Comparison of ENCODE assay signal across 18 cellular contexts in genomic region chr5:95667219-95667618, GRCh38. TPM values are rescaled to one million over a fixed set of nuclear protein-coding genes. Genes with fewer than 3 reads are reported as not detected.
DNase-seq lines count a peak whose midpoint lies in the region; FAIRE-seq and TF ChIP-seq lines count a peak whose summit lies in the region.
"Had no signal": no experiment of that assay in that cellular context is flagged by ENCODE, and none has a peak within 500 bp of the region (broad histone marks: within the 10 kb centered on the region; RNA-seq: fewer than 3 reads in every experiment).

No MANE protein-coding gene starts in this region.

- H3K36me3 ChIP-seq in SK-N-MC (ENCODE audit: insufficient read depth, low read length), result no peaks in the 10 kb centered on the region
- H3K36me3 ChIP-seq in H1 (ENCODE audit: control insufficient read depth in 2 of 4, insufficient read depth in 4 of 4, low read length in 3 of 4), result no peaks in the 10 kb centered on the region
- no peaks in the 10 kb centered on the region for H3K36me3 ChIP-seq in breast epithelium

- H3K18ac ChIP-seq in H1 (ENCODE audit: extremely low read depth, low read length), result no peak overlapping the region

- H3K9ac ChIP-seq in SK-N-MC (ENCODE audit: insufficient read length) (no peak overlapping the region), H1 (replicated peaks in 1 of 4; ENCODE audit: extremely low read depth in 1 of 4, low read depth in 3 of 4, low read length in 3 of 4) (no peak overlapping the region)

- H4K8ac ChIP-seq in H1 (ENCODE audit: extremely low read depth, insufficient read depth, low read length), result no peak overlapping the region

- H3K9me3 ChIP-seq in SK-N-MC (ENCODE audit: low read depth, low read length), result no peaks in the 10 kb centered on the region
- no peaks in the 10 kb centered on the region for H3K9me3 ChIP-seq in H1 (ENCODE audit: insufficient read depth in 2 of 2, low read depth in 1 of 2, low read length in 1 of 2)
- no peaks in the 10 kb centered on the region for H3K9me3 ChIP-seq in breast epithelium

- H4K5ac ChIP-seq in H1 (ENCODE audit: insufficient read length, low read depth, low read length), result no peak overlapping the region

- no peaks in the 10 kb centered on the region for H3K36me3 Mint-ChIP-seq in T-helper 2 cell treated with Interferon-gamma antibody and Interleukin-4, amounts not matched to agents 5 μg/mL and 100 μg/mL, for 36 hours (ENCODE audit: low read depth)

- no peaks in the 10 kb centered on the region for H3K4me1 ChIP-seq in H1 (replicated peaks in 1 of 4; ENCODE audit: control insufficient read depth in 3 of 4, insufficient read depth in 4 of 4, low read length in 3 of 4)
- H3K4me1 ChIP-seq in breast epithelium, result no peaks in the 10 kb centered on the region

- no peak overlapping the region for H3K27ac Mint-ChIP-seq in T-helper 2 cell treated with Interferon-gamma antibody and Interleukin-4, amounts not matched to agents 5 μg/mL and 100 μg/mL, for 36 hours

- H3K4me3 Mint-ChIP-seq in T-helper 2 cell treated with Interferon-gamma antibody and Interleukin-4, amounts not matched to agents 5 μg/mL and 100 μg/mL, for 36 hours, result no peak overlapping the region

- H3K56ac ChIP-seq in H1 (replicated peaks; ENCODE audit: insufficient read length, low read depth, low read length), result no peak overlapping the region

- no peak overlapping the region for H2BK15ac ChIP-seq in H1 (ENCODE audit: low read length)

- DNase-seq in AML-193 (lab: John Stamatoyannopoulos, UW) (peak; percentile 18 to 39), Kasumi-1 (lab: John Stamatoyannopoulos, UW) (peak; percentile 36 to 43), SK-N-MC (ENCODE audit: low read depth, low spot score) (no peak), H1 (ENCODE audit: low read depth in 1 of 2, low spot score in 2 of 2) (no peak), breast epithelium (ENCODE audit: low spot score in 2 of 2) (no peak), NCI-H345 (lab: John Stamatoyannopoulos, UW) (no peak), NCI-H748 (lab: John Stamatoyannopoulos, UW; ENCODE audit: unreplicated experiment) (no peak)
- no peak for DNase-seq in T-helper 2 cell treated with Interferon-gamma antibody and Interleukin-4, amounts not matched to agents 5 μg/mL and 100 μg/mL, for 36 hours (ENCODE audit: low spot score)
- DNase-seq: DMS 273 treated with DMSO at 0.1 percent for 48 hours, H7, NCI-H1436 treated with DMSO at 0.1 percent for 48 hours, NCI-H2081, NCI-H510A, NCI-H82, SHP77 treated with DMSO at 0.1 percent for 48 hours had no signal

- no peaks in the 10 kb centered on the region for H3K79me1 ChIP-seq in H1 (ENCODE audit: low read depth, low read length)

- H2AFZ ChIP-seq in H1 (ENCODE audit: low read length), result 0 out of 2 replicates have a peak overlapping the region, but pooled peaks have one; percentile 67

- no peak overlapping the region for H2BK20ac ChIP-seq in H1 (ENCODE audit: low read length)

- FAIRE-seq in H1 (lab: Jason Lieb, UNC), result no peak
- FAIRE-seq: A204.1, GM12892 had no signal

- H3K27ac ChIP-seq in SK-N-MC (peak overlapping the region; percentile 94; the same call in 1 of the 2 replicates), H1 (ENCODE audit: low read depth, low read length) (no peak overlapping the region), breast epithelium (no peak overlapping the region)

- no peak overlapping the region for H2AK5ac ChIP-seq in H1 (ENCODE audit: low read depth, low read length)

- no peaks in the 10 kb centered on the region for H3K79me2 ChIP-seq in H1 (ENCODE audit: control insufficient read depth in 1 of 2, insufficient read depth in 2 of 2, low read length in 2 of 2)

- H3K4ac ChIP-seq in H1 (replicated peaks; ENCODE audit: insufficient read length, low read depth, low read length), result no peak overlapping the region

- POLR2A ChIA-PET in H1 (lab: Charles Lee; ENCODE audit: partially characterized antibody), result interaction anchor here (1.2 kb wide), 1 partner anchor 44 kb away, joined by 3 read pairs; no protein-coding TSS in a partner anchor

- H3K4me3 ChIP-seq in SK-N-MC, result no peak overlapping the region
- H3K4me3 ChIP-seq in H1 (ENCODE audit: extremely low read depth in 1 of 4, insufficient read depth in 2 of 4, low read depth in 3 of 4, low read length in 4 of 4), result no peak overlapping the region
- H3K4me3 ChIP-seq in breast epithelium, result no peak overlapping the region

- intact Hi-C loops in breast epithelium (cut with DNase I; ENCODE audit: low total_unique reads), result no loop called here

- H3K9me3 Mint-ChIP-seq in T-helper 2 cell treated with Interferon-gamma antibody and Interleukin-4, amounts not matched to agents 5 μg/mL and 100 μg/mL, for 36 hours, result no peaks in the 10 kb centered on the region

- H4K20me1 ChIP-seq in H1 (replicated peaks in 1 of 2; ENCODE audit: control insufficient read depth in 1 of 2, insufficient read depth in 2 of 2, low read length in 2 of 2), result no peaks in the 10 kb centered on the region

- no peak for TF ChIP-seq RAD21 in H1 (IDR thresholded peaks at IDR 0.05 in 1 of 2, conservative IDR thresholded peaks at IDR 0.05 in 1 of 2; ENCODE audit: low read depth in 2 of 2, low read length in 2 of 2)

- WGBS in H1 (ENCODE audit: extremely low coverage in 1 of 2, insufficient coverage in 1 of 2, insufficient read length in 1 of 2, insufficient replicate concordance in 2 of 2, low coverage in 1 of 2, low lambda C conversion rate in 2 of 2, missing lambda C conversion rate in 1 of 2), 2 experiments, result 91% methylated on average over 3 of the region's 3 CpGs; no CpG with 5 or more reads in 1 of the 2 experiments

- no peaks in the 10 kb centered on the region for H3K27me3 ChIP-seq in H1 (replicated peaks in 1 of 4; ENCODE audit: control insufficient read depth in 3 of 4, extremely low read depth in 1 of 4, insufficient read depth in 3 of 4, low read length in 3 of 4)
- H3K27me3 ChIP-seq in breast epithelium, result no peaks in the 10 kb centered on the region

- no peak overlapping the region for H3K14ac ChIP-seq in H1 (ENCODE audit: insufficient read length)

- H4K91ac ChIP-seq in H1 (replicated peaks; ENCODE audit: insufficient read length, low read length), result no peak overlapping the region

- no peaks in the 10 kb centered on the region for H3K23me2 ChIP-seq in H1 (ENCODE audit: low read depth, low read length)

- TF ChIP-seq CTCF in H1 (IDR thresholded peaks at IDR 0.05; ENCODE audit: control extremely low read depth in 1 of 3, insufficient read depth in 1 of 3, low read depth in 1 of 3, low read length in 3 of 3) (no peak), breast epithelium (IDR thresholded peaks at IDR 0.05) (no peak)

- no peak for TF ChIP-seq EP300 in H1 (IDR thresholded peaks at IDR 0.05; ENCODE audit: borderline replicate concordance in 1 of 2, low read depth in 2 of 2, low read length in 2 of 2)

- no peak overlapping the region for H2BK5ac ChIP-seq in H1 (ENCODE audit: low read depth, low read length)

- H2BK120ac ChIP-seq in H1 (replicated peaks; ENCODE audit: low read depth, low read length), result no peak overlapping the region

- peaks cover 16% of the 10 kb centered on the region for H3K27me3 Mint-ChIP-seq in T-helper 2 cell treated with Interferon-gamma antibody and Interleukin-4, amounts not matched to agents 5 μg/mL and 100 μg/mL, for 36 hours (ENCODE audit: low read depth)

- TF ChIP-seq POLR2A in H1 (IDR thresholded peaks at IDR 0.05; ENCODE audit: control extremely low read depth in 1 of 2, low read depth in 2 of 2, low read length in 2 of 2) (no peak), breast epithelium (IDR thresholded peaks at IDR 0.05) (no peak)

- no peaks in the 10 kb centered on the region for H3K4me1 Mint-ChIP-seq in T-helper 2 cell treated with Interferon-gamma antibody and Interleukin-4, amounts not matched to agents 5 μg/mL and 100 μg/mL, for 36 hours (ENCODE audit: low read depth)

- H2BK12ac ChIP-seq in H1 (ENCODE audit: low read depth, low read length), result no peak overlapping the region

- no peak overlapping the region for H3K23ac ChIP-seq in H1 (ENCODE audit: insufficient read length)

- no peak overlapping the region for H3K4me2 ChIP-seq in H1 (ENCODE audit: insufficient read depth in 1 of 2, low read depth in 2 of 2, low read length in 2 of 2)

- CTCF ChIA-PET in H1 (lab: Charles Lee; ENCODE audit: partially characterized antibody), result interaction anchor here (0.7 to 4.4 kb wide), 5 partner anchors 21 to 192 kb away, joined by 3 to 28 read pairs (median 3); partner anchors contain the start of gene RFESD

RNA-seq across cellular contexts. Expression of gene SPATA9, which starts 15.6 kb away (rescaled TPM):
- total RNA-seq in H1 (2021; fragmentation: NEBNext Ultra II Directional; extraction: Animal tissue kit (Norgen Biotek cat#: 25700)), result not detected in 2 replicates
- not detected in 2 replicates for polyA plus RNA-seq in H1 (2011; rRNA removed)
- polyA plus RNA-seq in H1 (2011; cell fraction: cytosol; rRNA removed), result not detected
- not detected for polyA plus RNA-seq in H1 (2011; cell fraction: nucleus; rRNA removed)
- 0.09 TPM in 1 of 4 replicates, not detected in the others for polyA plus RNA-seq in H1 (2012, experiment 1 of 2)
- not detected for polyA plus RNA-seq in H1 (2012, experiment 2 of 2)
- polyA plus RNA-seq in H1 (2013, experiment 1 of 2), result not detected
- polyA plus RNA-seq in H1 (2013, experiment 2 of 2), result not detected
- not detected in 2 replicates for polyA minus RNA-seq in H1 (2011; rRNA and poly(A)+ RNA removed)
- polyA minus RNA-seq in H1 (2011; cell fraction: cytosol; rRNA and poly(A)+ RNA removed), result not detected
- polyA minus RNA-seq in H1 (2011; cell fraction: nucleus; rRNA and poly(A)+ RNA removed), result not detected
- under 1 TPM in 2 of 3 donors, not detected in 1; 0.32 to 0.33 TPM for total RNA-seq in breast epithelium
- total RNA-seq: H7, HT-29 had no signal

RNA-seq across cellular contexts. Expression of gene RFESD, which starts 20.6 kb away (rescaled TPM):
- total RNA-seq in H1 (2021; fragmentation: NEBNext Ultra II Directional; extraction: Animal tissue kit (Norgen Biotek cat#: 25700)), result 2.0 and 4.3 TPM in 2 replicates
- polyA plus RNA-seq in H1 (2011; rRNA removed), result 1.0 and 1.7 TPM in 2 replicates
- 2.6 TPM for polyA plus RNA-seq in H1 (2011; cell fraction: cytosol; rRNA removed)
- 0.67 TPM for polyA plus RNA-seq in H1 (2011; cell fraction: nucleus; rRNA removed)
- 2.7 to 4.0 TPM (median 3.6 TPM) in 4 replicates for polyA plus RNA-seq in H1 (2012, experiment 1 of 2)
- polyA plus RNA-seq in H1 (2012, experiment 2 of 2), result 2.0 TPM
- 4.6 TPM for polyA plus RNA-seq in H1 (2013, experiment 1 of 2)
- 3.1 TPM for polyA plus RNA-seq in H1 (2013, experiment 2 of 2)
- 2.1 and 3.9 TPM in 2 replicates for polyA minus RNA-seq in H1 (2011; rRNA and poly(A)+ RNA removed)
- polyA minus RNA-seq in H1 (2011; cell fraction: cytosol; rRNA and poly(A)+ RNA removed), result 4.4 TPM
- polyA minus RNA-seq in H1 (2011; cell fraction: nucleus; rRNA and poly(A)+ RNA removed), result 4.4 TPM
- total RNA-seq in breast epithelium, result 1 to 10 TPM; 1.6 to 4.3 (median 3.4) TPM

RNA-seq across cellular contexts. Expression of gene GPR150, which starts 47.3 kb away (rescaled TPM):
- not detected in 2 replicates for total RNA-seq in H1 (2021; fragmentation: NEBNext Ultra II Directional; extraction: Animal tissue kit (Norgen Biotek cat#: 25700))
- 0.14 and 0.27 TPM in 2 replicates for polyA plus RNA-seq in H1 (2011; rRNA removed)
- 0.26 TPM for polyA plus RNA-seq in H1 (2011; cell fraction: cytosol; rRNA removed)
- 0.54 TPM for polyA plus RNA-seq in H1 (2011; cell fraction: nucleus; rRNA removed)
- 0.08 to 0.15 TPM (median 0.08 TPM) in 3 of 4 replicates, not detected in the other for polyA plus RNA-seq in H1 (2012, experiment 1 of 2)
- 0.14 TPM for polyA plus RNA-seq in H1 (2012, experiment 2 of 2)
- 0.10 TPM for polyA plus RNA-seq in H1 (2013, experiment 1 of 2)
- polyA plus RNA-seq in H1 (2013, experiment 2 of 2), result 0.17 TPM
- 0.07 TPM in 1 of 2 replicates, not detected in the other for polyA minus RNA-seq in H1 (2011; rRNA and poly(A)+ RNA removed)
- not detected for polyA minus RNA-seq in H1 (2011; cell fraction: cytosol; rRNA and poly(A)+ RNA removed)
- polyA minus RNA-seq in H1 (2011; cell fraction: nucleus; rRNA and poly(A)+ RNA removed), result 0.50 TPM
- 1 to 10 TPM in 1 of 3 donors, under 1 TPM in 1, not detected in 1; 0.33 to 1.4 TPM for total RNA-seq in breast epithelium
- total RNA-seq: H7, HT-29 had no signal

Comparison
In these comparisons a context has a peak if more than half of its experiments do, and no peak if none do; other contexts are left out.
1. DNase-seq: peak in AML-193 (2 of 2) and Kasumi-1 (2 of 2); none in SK-N-MC (single experiment), H1 (0 of 2), breast epithelium (0 of 2), NCI-H345 (single experiment), NCI-H748 (single experiment) and T-helper 2 cell treated with Interferon-gamma antibody and Interleukin-4, amounts not matched to agents 5 μg/mL and 100 μg/mL, for 36 hours (single experiment).